Comparison of ENCODE assay signal across 8 cellular contexts in the genomic region with DNA sequence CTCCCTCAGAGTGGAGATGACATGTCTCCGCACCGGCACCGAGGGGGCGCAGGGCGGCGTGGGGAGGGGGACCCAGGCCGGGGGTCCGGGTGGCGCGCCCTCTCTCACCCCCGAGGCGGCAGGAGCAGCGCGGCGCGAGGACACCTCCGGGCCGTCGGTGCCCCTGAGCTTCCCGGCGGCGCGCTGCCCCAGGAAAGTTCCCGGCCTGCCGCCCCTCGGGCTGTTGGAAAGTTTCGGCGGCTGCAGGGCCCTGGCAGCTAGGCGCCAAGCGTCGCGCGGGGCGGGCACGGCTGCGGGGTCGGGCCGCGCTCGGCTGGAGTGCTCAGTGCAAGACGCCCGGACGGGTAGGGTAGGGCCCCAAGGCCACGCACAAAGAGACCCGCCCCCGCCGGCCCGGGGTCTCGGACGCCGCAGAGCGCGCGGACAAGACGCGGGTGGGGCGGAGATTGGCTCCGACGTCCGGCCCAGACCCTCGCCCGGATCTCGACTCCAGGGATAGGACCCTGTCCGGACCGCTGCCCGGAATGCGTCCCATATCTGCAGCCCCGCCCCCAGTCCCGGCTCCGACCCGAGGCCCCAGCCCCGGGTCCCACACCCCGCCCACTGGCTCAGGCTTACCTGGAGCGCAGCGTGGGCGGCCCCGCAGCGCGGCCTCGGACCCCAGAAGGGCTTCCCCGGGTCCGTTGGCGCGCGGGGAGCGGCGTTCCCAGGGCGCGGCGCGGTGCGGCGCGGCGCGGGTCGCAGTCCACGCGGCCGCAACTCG. TPM values are rescaled to one million over a fixed set of nuclear protein-coding genes. Genes with fewer than 3 reads are reported as not detected.
DNase-seq lines count a peak whose midpoint lies in the region; ATAC-seq and TF ChIP-seq lines count a peak whose summit lies in the region.

No MANE protein-coding gene starts in this region.

- no peaks in the 10 kb centered on the region for H3K9me3 ChIP-seq in Peyer's patch
- H3K9me3 ChIP-seq in ectodermal cell (ENCODE audit: control insufficient read depth, low read length): no peaks in the 10 kb centered on the region
- no peaks in the 10 kb centered on the region for H3K9me3 ChIP-seq in muscle layer of colon (ENCODE audit: low read length)

- TF ChIP-seq CTCF in Peyer's patch (IDR thresholded peaks at IDR 0.05): no peak
- no peak for TF ChIP-seq CTCF in GM13977 (IDR thresholded peaks at IDR 0.05; ENCODE audit: extremely low read depth, insufficient read depth, missing control alignments)

- H3K4me1 ChIP-seq in Peyer's patch (peaks cover 0 to 22% (median 11%) of the 10 kb centered on the region in 4 donors), ectodermal cell (ENCODE audit: control insufficient read depth, insufficient read depth, low read length) (peaks cover 4% of the 10 kb centered on the region), muscle layer of colon (ENCODE audit: insufficient read depth, low read length) (peaks cover 15% of the 10 kb centered on the region)

- no peak for ATAC-seq in GM21381 (IDR thresholded peaks at IDR 0.05; ENCODE audit: unreplicated experiment)

- H3K27ac ChIP-seq in Peyer's patch: peak overlapping the region in 1 of 4 donors; percentile 52
- no peak overlapping the region for H3K27ac ChIP-seq in ectodermal cell (ENCODE audit: insufficient read depth, low read depth, low read length, poor library complexity, severe bottlenecking)
- H3K27ac ChIP-seq in muscle layer of colon (ENCODE audit: low read depth, low read length): peak overlapping the region; percentile 52

- H3K27me3 ChIP-seq in Peyer's patch: no peaks in the 10 kb centered on the region
- H3K27me3 ChIP-seq in ectodermal cell (ENCODE audit: control insufficient read depth, insufficient read depth, low read length, poor library complexity, severe bottlenecking): peaks cover 65% of the 10 kb centered on the region
- no peaks in the 10 kb centered on the region for H3K27me3 ChIP-seq in muscle layer of colon (ENCODE audit: control insufficient read depth in 1 of 2, insufficient read depth in 2 of 2, low read length in 2 of 2)

- 1% methylated on average over 101 of the region's 101 CpGs for WGBS in ectodermal cell, 2 experiments

- DNase-seq in DMS53 (lab: John Stamatoyannopoulos, UW) (peak; percentile 54), DMS53 treated with DMSO at 0.1 percent for 48 hours (lab: John Stamatoyannopoulos, UW; ENCODE audit: unreplicated experiment) (no peak), Peyer's patch (peak in 2 of 3 donors; percentile 22 to 58), midbrain (lab: John Stamatoyannopoulos, UW) (no peak), GM13977 (ENCODE audit: low spot score) (no peak)

- TF ChIP-seq POLR2A in Peyer's patch (IDR thresholded peaks at IDR 0.05): no peak

- in situ Hi-C loops in GM13977 (cut with MboI; ENCODE audit: low pct_unique_long_range_greater_than_20kb, low sequenced_read_pairs, unreplicated experiment): no loop called here

- H3K36me3 ChIP-seq in Peyer's patch (no peaks in the 10 kb centered on the region), ectodermal cell (ENCODE audit: control insufficient read depth, insufficient read depth, low read length) (no peaks in the 10 kb centered on the region), muscle layer of colon (ENCODE audit: insufficient read depth, low read length) (no peaks in the 10 kb centered on the region)

- peak overlapping the region; percentile 71 to 100 (median 80) for H3K4me3 ChIP-seq in Peyer's patch
- peak overlapping the region; percentile 47 for H3K4me3 ChIP-seq in ectodermal cell (ENCODE audit: insufficient read depth, low read depth, low read length)
- peak overlapping the region; percentile 65 to 87 for H3K4me3 ChIP-seq in muscle layer of colon (ENCODE audit: low read depth in 1 of 2, low read length in 2 of 2)

- no peak overlapping the region for H3K9ac ChIP-seq in muscle layer of colon (ENCODE audit: low read length)

RNA-seq across cellular contexts. Expression of gene ARVCF, which starts 0.5 kb away (rescaled TPM):
- total RNA-seq in Peyer's patch: 10 to 100 TPM; 10.7 to 21.2 (median 18.4) TPM
- polyA plus RNA-seq in ectodermal cell (2013, experiment 1 of 4): 60.2 TPM
- 67.2 TPM for polyA plus RNA-seq in ectodermal cell (2013, experiment 2 of 4)
- polyA plus RNA-seq in ectodermal cell (2013, experiment 3 of 4): 58.3 TPM
- polyA plus RNA-seq in ectodermal cell (2013, experiment 4 of 4): 64.5 TPM

RNA-seq across cellular contexts. Expression of gene TANGO2, which starts 4.8 kb away (rescaled TPM):
- 10 to 100 TPM; 27.2 to 45.4 (median 41.0) TPM for total RNA-seq in Peyer's patch
- polyA plus RNA-seq in ectodermal cell (2013, experiment 1 of 4): 8.1 TPM
- polyA plus RNA-seq in ectodermal cell (2013, experiment 2 of 4): 8.6 TPM
- polyA plus RNA-seq in ectodermal cell (2013, experiment 3 of 4): 8.0 TPM
- polyA plus RNA-seq in ectodermal cell (2013, experiment 4 of 4): 7.1 TPM

Comparison
In these comparisons a context has a peak if more than half of its experiments do, and no peak if none do; other contexts are left out.
1. DNase-seq: peak in DMS53 (single experiment) and Peyer's patch (2 of 3); none in DMS53 treated with DMSO at 0.1 percent for 48 hours (single experiment), midbrain (single experiment) and GM13977 (single experiment).
2. Peak in every context shown above with its lines, with median percentiles within 50 percentile points of each other: H3K4me3 ChIP-seq.